In genomic region chr1:78587213-78587612, GRCh38 we compare ENCODE assay signal across 18 cellular contexts. TPM values are rescaled to one million over a fixed set of nuclear protein-coding genes. Genes with fewer than 3 reads are reported as not detected.
DNase-seq lines count a peak whose midpoint lies in the region; ATAC-seq and TF ChIP-seq lines count a peak whose summit lies in the region.
"Had no signal": no experiment of that assay in that cellular context is flagged by ENCODE, and none has a peak within 500 bp of the region (broad histone marks: within the 10 kb centered on the region; RNA-seq: fewer than 3 reads in every experiment).

No MANE protein-coding gene starts in this region.

- DNase-seq in AG10803 (ENCODE audit: low read depth) (peak; percentile 25), GM23248 (peak; percentile 5), adipocyte (ENCODE audit: low read depth) (peak; percentile 7), foreskin keratinocyte (peak; percentile 53 to 78), middle frontal gyrus (ENCODE audit: extremely low spot score, low spot score) (no peak), DMS53 (lab: John Stamatoyannopoulos, UW) (no peak)
- no peak for DNase-seq in activated naive CD4-positive, alpha-beta T cell treated with anti-CD3 and anti-CD28 coated beads, Interleukin-2, amount 10 ng/mL, durations not matched to agents 7 days and 5 days
- DNase-seq: C1 segment of cervical spinal cord; CD4-positive, alpha-beta T cell; COR-L47; DMS153; DND-41 had no signal

- H3K4me3 ChIP-seq in AG10803 (ENCODE audit: low read length) (no peak overlapping the region), GM23248 (no peak overlapping the region), adipocyte (ENCODE audit: low read length) (no peak overlapping the region)
- H3K4me3 ChIP-seq: K562 had no signal

- CTCF ChIA-PET in activated naive CD4-positive, alpha-beta T cell treated with anti-CD3 and anti-CD28 coated beads, Interleukin-2, amount 10 ng/mL, durations not matched to agents 7 days and 5 days (lab: Charles Lee): no interaction called here

- ATAC-seq in foreskin keratinocyte (peak; percentile 76), GM21737 (IDR thresholded peaks at IDR 0.05; ENCODE audit: unreplicated experiment) (no peak)
- ATAC-seq: K562 had no signal

- H3F3A ChIP-seq in GM23248 (ENCODE audit: insufficient read depth): peaks cover 12% of the 10 kb centered on the region

- WGBS in GM23248 (ENCODE audit: low coverage in 1 of 2, low lambda C conversion rate in 2 of 2, missing lambda C conversion rate in 2 of 2), 2 experiments: 90 to 95% methylated on average over 1 of the region's 1 CpG

- H3K27ac Mint-ChIP-seq in activated naive CD4-positive, alpha-beta T cell treated with anti-CD3 and anti-CD28 coated beads, Interleukin-2, amount 10 ng/mL, durations not matched to agents 7 days and 5 days: no peak overlapping the region
- H3K27ac Mint-ChIP-seq: B cell; CD4-positive, alpha-beta T cell; HFFc6 had no signal

- no peak overlapping the region for H3K4me3 Mint-ChIP-seq in activated naive CD4-positive, alpha-beta T cell treated with anti-CD3 and anti-CD28 coated beads, Interleukin-2, amount 10 ng/mL, durations not matched to agents 7 days and 5 days
- H3K4me3 Mint-ChIP-seq: B cell; CD4-positive, alpha-beta T cell had no signal

- TF ChIP-seq CTCF in AG10803 (conservative IDR thresholded peaks at IDR 0.05; ENCODE audit: low read length): no peak
- no peak for TF ChIP-seq CTCF in foreskin keratinocyte (conservative IDR thresholded peaks at IDR 0.05)

- no peaks in the 10 kb centered on the region for H3K9me3 Mint-ChIP-seq in activated naive CD4-positive, alpha-beta T cell treated with anti-CD3 and anti-CD28 coated beads, Interleukin-2, amount 10 ng/mL, durations not matched to agents 7 days and 5 days
- H3K9me3 Mint-ChIP-seq: CD4-positive, alpha-beta T cell; HFFc6 had no signal

- H4K20me1 ChIP-seq in GM23248 (ENCODE audit: insufficient read depth): no peaks in the 10 kb centered on the region

- H3K27ac ChIP-seq in GM23248 (no peak overlapping the region), foreskin keratinocyte (no peak overlapping the region)
- H3K27ac ChIP-seq: HL-60 had no signal

- H3K9me3 ChIP-seq in GM23248 (ENCODE audit: low read depth): no peaks in the 10 kb centered on the region
- no peaks in the 10 kb centered on the region for H3K9me3 ChIP-seq in adipocyte (ENCODE audit: control insufficient read depth, low read length)

- H3K79me2 ChIP-seq in GM23248 (ENCODE audit: insufficient read depth): no peaks in the 10 kb centered on the region

- H3K9ac ChIP-seq in GM23248: no peak overlapping the region
- H3K9ac ChIP-seq in adipocyte (ENCODE audit: low read length): no peak overlapping the region

- peak overlapping the region; percentile 2 for H3K4me2 ChIP-seq in GM23248 (ENCODE audit: unreplicated experiment)

- no peaks in the 10 kb centered on the region for H3K4me1 Mint-ChIP-seq in activated naive CD4-positive, alpha-beta T cell treated with anti-CD3 and anti-CD28 coated beads, Interleukin-2, amount 10 ng/mL, durations not matched to agents 7 days and 5 days
- H3K4me1 Mint-ChIP-seq: B cell had no signal

- no peaks in the 10 kb centered on the region for H3K9me2 ChIP-seq in GM23248 (ENCODE audit: insufficient read depth)

- H3K36me3 Mint-ChIP-seq in activated naive CD4-positive, alpha-beta T cell treated with anti-CD3 and anti-CD28 coated beads, Interleukin-2, amount 10 ng/mL, durations not matched to agents 7 days and 5 days: no peaks in the 10 kb centered on the region

- no peaks in the 10 kb centered on the region for H3K36me3 ChIP-seq in GM23248 (ENCODE audit: low read depth)
- H3K36me3 ChIP-seq in adipocyte (ENCODE audit: control insufficient read depth, insufficient read depth, low read length, severe bottlenecking): no peaks in the 10 kb centered on the region

- H3K27me3 ChIP-seq in GM23248 (replicated peaks; ENCODE audit: insufficient read depth) (no peaks in the 10 kb centered on the region; the same call in 1 of the 2 replicates), adipocyte (replicated peaks; ENCODE audit: control insufficient read depth, insufficient read depth, low read length) (no peaks in the 10 kb centered on the region), foreskin keratinocyte (no peaks in the 10 kb centered on the region)

- H3K27me3 Mint-ChIP-seq in activated naive CD4-positive, alpha-beta T cell treated with anti-CD3 and anti-CD28 coated beads, Interleukin-2, amount 10 ng/mL, durations not matched to agents 7 days and 5 days: peaks cover 3% of the 10 kb centered on the region

- H3K4me1 ChIP-seq in GM23248 (ENCODE audit: insufficient read depth): peaks cover 16% of the 10 kb centered on the region
- peaks cover 11% of the 10 kb centered on the region for H3K4me1 ChIP-seq in adipocyte (ENCODE audit: control insufficient read depth, insufficient read depth, low read length)
- peaks cover 8% of the 10 kb centered on the region for H3K4me1 ChIP-seq in foreskin keratinocyte

- in situ Hi-C loops in GM23248 (cut with MboI): no loop called here

- no peak overlapping the region for H2AFZ ChIP-seq in GM23248

RNA-seq across cellular contexts. Expression of gene IFI44L, which starts 33.0 kb away (rescaled TPM):
- total RNA-seq in GM23248 (2014; rRNA removed; shearing (Covaris generic)): not detected in 2 replicates
- polyA plus RNA-seq in GM23248 (2016; fragmentation: Nextera tagmentation; extraction: Ambion mirVana) (0.23 and 0.47 TPM in 2 replicates), foreskin keratinocyte (11.7 and 14.1 TPM in 2 replicates)
- total RNA-seq in foreskin keratinocyte: 31.8 and 44.0 TPM in 2 replicates
- total RNA-seq: H1 had no signal
- polyA plus RNA-seq: H1 had no signal

Comparison
In these comparisons a context has a peak if more than half of its experiments do, and no peak if none do; other contexts are left out.
1. DNase-seq: peak in AG10803 (single experiment), GM23248 (single experiment), adipocyte (single experiment) and foreskin keratinocyte (2 of 2); none in middle frontal gyrus (single experiment), activated naive CD4-positive, alpha-beta T cell treated with anti-CD3 and anti-CD28 coated beads, Interleukin-2, amount 10 ng/mL, durations not matched to agents 7 days and 5 days (single experiment) and DMS53 (single experiment).
2. RNA of gene IFI44L, which starts 33.0 kb away (total RNA-seq): 31.8 to 44.0 TPM in foreskin keratinocyte; not detected in GM23248; every median in the first group is over 10 times any median in the second.